Comparison of ENCODE assay signal across 25 cellular contexts in the genomic region with DNA sequence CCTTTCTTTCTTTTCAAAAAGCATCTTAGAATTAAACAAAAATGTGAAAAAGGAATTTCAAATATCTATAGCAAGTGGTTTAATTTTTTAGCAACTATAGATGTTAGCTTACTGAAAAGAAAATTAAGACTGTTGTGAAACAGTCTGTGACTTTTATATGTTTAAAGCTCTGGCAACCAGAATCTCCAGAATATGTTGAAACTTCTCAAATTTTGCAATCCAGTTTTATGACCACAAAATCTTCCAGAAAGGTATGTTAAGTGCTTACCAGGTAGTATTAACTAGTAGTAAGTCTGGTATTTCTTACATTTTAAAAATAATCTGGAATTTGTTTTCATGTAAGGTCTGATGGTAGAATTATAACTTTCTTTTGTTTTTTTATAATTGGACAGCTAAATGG.
"Had no signal": no experiment of that assay in that cellular context is flagged by ENCODE, and none has a peak within 500 bp of the region (broad histone marks: within the 10 kb centered on the region; RNA-seq: fewer than 3 reads in every experiment).

No MANE protein-coding gene starts in this region.

- H3K9me3 Mint-ChIP-seq: activated B cell treated with CpG ODN at 0.5 μM for 24 hours; activated CD4-positive, alpha-beta memory T cell treated with anti-CD3 and anti-CD28 coated beads, Interleukin-2, amount 10 ng/mL, durations not matched to agents 7 days and 5 days; activated naive CD8-positive, alpha-beta T cell treated with anti-CD3 and anti-CD28 coated beads, Interleukin-2, amount 10 ng/mL, durations not matched to agents 7 days and 5 days; activated T-helper 17 cell treated with anti-CD3 and anti-CD28 coated beads, Interleukin-2, amount 50 U/mL, for 72 hours; mesothelial cell of epicardium; natural killer cell treated with Interleukin-12 subunit alpha and Interleukin-12 subunit beta and Interleukin-15 and Interleukin-18, amount 100 ng/mL, for 72 hours; T-helper 2 cell treated with Interferon-gamma antibody and Interleukin-4, amounts not matched to agents 5 μg/mL and 100 μg/mL, for 36 hours had no signal

- H3K4me1 ChIP-seq: esophagus muscularis mucosa had no signal

- H3K27ac ChIP-seq: brain microvascular endothelial cell, esophagus muscularis mucosa, neutrophil, thyroid gland had no signal

- ATAC-seq: activated T-helper 17 cell treated with anti-CD3 and anti-CD28 coated beads, Interleukin-2, amount 50 U/mL, for 72 hours; left lobe of liver; natural killer cell treated with Interleukin-12 subunit alpha and Interleukin-12 subunit beta and Interleukin-15 and Interleukin-18, amount 100 ng/mL, for 72 hours had no signal

- FAIRE-seq: frontal cortex, keratinocyte, urothelium cell line had no signal

- H3K4me3 Mint-ChIP-seq: activated B cell treated with CpG ODN at 0.5 μM for 24 hours; activated CD4-positive, alpha-beta memory T cell treated with anti-CD3 and anti-CD28 coated beads, Interleukin-2, amount 10 ng/mL, durations not matched to agents 7 days and 5 days; activated naive CD8-positive, alpha-beta T cell treated with anti-CD3 and anti-CD28 coated beads, Interleukin-2, amount 10 ng/mL, durations not matched to agents 7 days and 5 days; activated T-helper 17 cell treated with anti-CD3 and anti-CD28 coated beads, Interleukin-2, amount 50 U/mL, for 72 hours; mesothelial cell of epicardium; natural killer cell treated with Interleukin-12 subunit alpha and Interleukin-12 subunit beta and Interleukin-15 and Interleukin-18, amount 100 ng/mL, for 72 hours; T-helper 2 cell treated with Interferon-gamma antibody and Interleukin-4, amounts not matched to agents 5 μg/mL and 100 μg/mL, for 36 hours had no signal

- H3K27ac Mint-ChIP-seq: activated B cell treated with CpG ODN at 0.5 μM for 24 hours; activated CD4-positive, alpha-beta memory T cell treated with anti-CD3 and anti-CD28 coated beads, Interleukin-2, amount 10 ng/mL, durations not matched to agents 7 days and 5 days; activated naive CD8-positive, alpha-beta T cell treated with anti-CD3 and anti-CD28 coated beads, Interleukin-2, amount 10 ng/mL, durations not matched to agents 7 days and 5 days; activated T-helper 17 cell treated with anti-CD3 and anti-CD28 coated beads, Interleukin-2, amount 50 U/mL, for 72 hours; mesothelial cell of epicardium; natural killer cell treated with Interleukin-12 subunit alpha and Interleukin-12 subunit beta and Interleukin-15 and Interleukin-18, amount 100 ng/mL, for 72 hours; T-helper 2 cell treated with Interferon-gamma antibody and Interleukin-4, amounts not matched to agents 5 μg/mL and 100 μg/mL, for 36 hours had no signal

- H3K27me3 ChIP-seq: brain microvascular endothelial cell, esophagus muscularis mucosa, thyroid gland had no signal

- H3K36me3 Mint-ChIP-seq: mesothelial cell of epicardium; natural killer cell treated with Interleukin-12 subunit alpha and Interleukin-12 subunit beta and Interleukin-15 and Interleukin-18, amount 100 ng/mL, for 72 hours had no signal

- H3K27me3 Mint-ChIP-seq: activated B cell treated with CpG ODN at 0.5 μM for 24 hours; activated CD4-positive, alpha-beta memory T cell treated with anti-CD3 and anti-CD28 coated beads, Interleukin-2, amount 10 ng/mL, durations not matched to agents 7 days and 5 days; activated naive CD8-positive, alpha-beta T cell treated with anti-CD3 and anti-CD28 coated beads, Interleukin-2, amount 10 ng/mL, durations not matched to agents 7 days and 5 days; activated T-helper 17 cell treated with anti-CD3 and anti-CD28 coated beads, Interleukin-2, amount 50 U/mL, for 72 hours; natural killer cell treated with Interleukin-12 subunit alpha and Interleukin-12 subunit beta and Interleukin-15 and Interleukin-18, amount 100 ng/mL, for 72 hours had no signal

- H3K4me3 ChIP-seq: esophagus muscularis mucosa, lung, thyroid gland had no signal

- DNase-seq: activated B cell treated with CpG ODN at 0.5 μM for 24 hours; activated CD4-positive, alpha-beta memory T cell treated with anti-CD3 and anti-CD28 coated beads, Interleukin-2, amount 10 ng/mL, durations not matched to agents 7 days and 5 days; activated CD4-positive, alpha-beta T cell treated with anti-CD3 and anti-CD28 coated beads for 4 hours; activated naive CD4-positive, alpha-beta T cell; activated naive CD8-positive, alpha-beta T cell treated with anti-CD3 and anti-CD28 coated beads, Interleukin-2, amount 10 ng/mL, durations not matched to agents 7 days and 5 days; activated T-cell treated with anti-CD3 and anti-CD28 coated beads, Interleukin-2, amount 50 U/mL, for 1 hour; anterior cingulate cortex; brain microvascular endothelial cell; cortex of kidney; hypothalamus; posterior cingulate gyrus; stimulated activated CD4-positive, alpha-beta T cell treated with anti-CD3 and anti-CD28 coated beads, Interleukin-2, amount 100 ng/mL, for 24 hours; stimulated activated naive CD4-positive, alpha-beta T cell treated with Interleukin-2 at 50 U/mL for 16 hours; thyroid gland had no signal

- H3K4me1 Mint-ChIP-seq: activated B cell treated with CpG ODN at 0.5 μM for 24 hours; activated CD4-positive, alpha-beta memory T cell treated with anti-CD3 and anti-CD28 coated beads, Interleukin-2, amount 10 ng/mL, durations not matched to agents 7 days and 5 days; activated naive CD8-positive, alpha-beta T cell treated with anti-CD3 and anti-CD28 coated beads, Interleukin-2, amount 10 ng/mL, durations not matched to agents 7 days and 5 days; activated T-helper 17 cell treated with anti-CD3 and anti-CD28 coated beads, Interleukin-2, amount 50 U/mL, for 72 hours; mesothelial cell of epicardium had no signal

- H3K36me3 ChIP-seq: brain microvascular endothelial cell, esophagus muscularis mucosa, neutrophil, thyroid gland had no signal

- H3K9me3 ChIP-seq: esophagus muscularis mucosa, neutrophil, thyroid gland had no signal
